15 cellular contexts compared by ENCODE assay signal in the genomic region with DNA sequence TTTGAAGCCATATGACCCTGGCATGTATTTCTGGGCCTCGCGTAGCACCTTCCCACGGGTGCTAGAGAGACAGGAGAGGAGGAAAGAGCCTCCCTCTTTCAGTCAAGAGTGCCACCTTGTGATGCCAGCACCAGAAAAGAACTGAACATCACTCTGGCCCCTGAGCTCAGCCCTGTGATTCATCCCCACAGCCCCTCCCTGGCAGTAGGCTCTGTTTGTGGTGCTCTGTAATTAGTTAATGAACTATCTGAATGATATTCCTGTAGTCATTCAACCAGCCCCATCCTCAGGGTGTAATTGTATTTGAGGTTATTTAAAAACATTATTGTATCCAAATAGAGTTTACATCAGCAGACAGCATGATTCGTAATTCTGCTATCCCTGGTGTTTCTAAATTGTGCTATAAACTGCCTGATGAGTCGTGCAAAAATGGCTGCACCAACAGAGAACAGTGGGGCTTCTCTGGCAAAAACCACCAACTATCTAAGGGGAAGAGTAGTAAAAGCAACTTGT. TPM values are rescaled to one million over a fixed set of nuclear protein-coding genes. Genes with fewer than 3 reads are reported as not detected.
DNase-seq lines count a peak whose midpoint lies in the region; ATAC-seq and TF ChIP-seq lines count a peak whose summit lies in the region.
"Had no signal": no experiment of that assay in that cellular context is flagged by ENCODE, and none has a peak within 500 bp of the region (broad histone marks: within the 10 kb centered on the region; RNA-seq: fewer than 3 reads in every experiment).

No MANE protein-coding gene starts in this region.

- intact Hi-C loops in mammary epithelial cell (cut with micrococcal nuclease) = no loop called here
- intact Hi-C loops in MCF 10A (cut with micrococcal nuclease) = no loop called here
- intact Hi-C loops in ascending aorta (cut with DNase I) = no loop called here
- intact Hi-C loops in OCI-LY7 (cut with micrococcal nuclease; ENCODE audit: unreplicated experiment) = no loop called here

- POLR2A ChIA-PET in MCF 10A (lab: Yijun Ruan, JAX) (interaction anchor here (0.6 kb wide), 1 partner anchor 10 kb away, joined by 3 read pairs; no protein-coding TSS in a partner anchor), OCI-LY7 (lab: Charles Lee) (no interaction called here)

- H3K79me2 ChIP-seq in mammary epithelial cell (ENCODE audit: insufficient read depth, low read length) (no peaks in the 10 kb centered on the region), OCI-LY7 (ENCODE audit: insufficient read depth, low read depth, low read length) (no peaks in the 10 kb centered on the region)

- H3K4me1 ChIP-seq in mammary epithelial cell (ENCODE audit: insufficient read depth, low read length) = peaks cover 8% of the 10 kb centered on the region
- H3K4me1 ChIP-seq in RWPE2 (ENCODE audit: insufficient read depth, poor library complexity, severe bottlenecking) = peaks cover 13% of the 10 kb centered on the region
- H3K4me1 ChIP-seq in ascending aorta = no peaks in the 10 kb centered on the region
- no peaks in the 10 kb centered on the region for H3K4me1 ChIP-seq in OCI-LY7 (ENCODE audit: insufficient read depth, low read length, poor library complexity, severe bottlenecking)
- H3K4me1 ChIP-seq: uterus had no signal

- no peaks in the 10 kb centered on the region for H3K9me2 ChIP-seq in OCI-LY7 (ENCODE audit: insufficient read depth, low read length)

- WGBS in mammary epithelial cell (ENCODE audit: low coverage, missing lambda C conversion rate) = 76% methylated on average over 5 of the region's 5 CpGs

- dilution Hi-C loops in mammary epithelial cell (cut with HindIII; ENCODE audit: low sequenced_read_pairs) = no loop called here

- H3K36me3 ChIP-seq in mammary epithelial cell (ENCODE audit: insufficient read depth, low read length) = no peaks in the 10 kb centered on the region
- no peaks in the 10 kb centered on the region for H3K36me3 ChIP-seq in RWPE2 (ENCODE audit: low read depth)
- H3K36me3 ChIP-seq in ascending aorta = no peaks in the 10 kb centered on the region
- no peaks in the 10 kb centered on the region for H3K36me3 ChIP-seq in OCI-LY7 (ENCODE audit: insufficient read depth, low read length)
- H3K36me3 ChIP-seq: uterus had no signal

- H4K20me1 ChIP-seq in mammary epithelial cell (ENCODE audit: insufficient read depth, low read length) = no peaks in the 10 kb centered on the region
- H4K20me1 ChIP-seq in OCI-LY7 (ENCODE audit: insufficient read depth, low read length) = no peaks in the 10 kb centered on the region

- no peak overlapping the region for H3K4me3 ChIP-seq in mammary epithelial cell (replicated peaks in 1 of 3; ENCODE audit: insufficient read depth in 1 of 3, low read depth in 2 of 3, low read length in 3 of 3)
- H3K4me3 ChIP-seq in RWPE2 (ENCODE audit: severe bottlenecking) = no peak overlapping the region
- no peak overlapping the region for H3K4me3 ChIP-seq in fibroblast of pulmonary artery (replicated peaks; ENCODE audit: low read depth, low read length)
- no peak overlapping the region for H3K4me3 ChIP-seq in ascending aorta
- H3K4me3 ChIP-seq in OCI-LY7 (ENCODE audit: low read depth, low read length, poor library complexity, severe bottlenecking) = no peak overlapping the region
- H3K4me3 ChIP-seq: uterus had no signal

- no peak overlapping the region for H3K4me3 Mint-ChIP-seq in MCF 10A (ENCODE audit: unreplicated experiment)
- H3K4me3 Mint-ChIP-seq: activated naive CD4-positive, alpha-beta T cell treated with anti-CD3 and anti-CD28 coated beads, Interleukin-2, amount 50 U/mL, for 24 hours; dendritic cell treated with granulocyte-macrophage colony-stimulating factor and Interleukin-4, amounts not matched to agents 40 ng/mL and 50 ng/mL, for 4 days; neural crest cell; T-helper 1 cell treated with Interleukin-12 subunit alpha and Interleukin-12 subunit beta and Interleukin-4 antibody, amounts not matched to agents 30 μg/mL and 1 μg/mL, for 36 hours had no signal

- H3K4me2 ChIP-seq in mammary epithelial cell (ENCODE audit: insufficient read depth, low read depth, low read length) (no peak overlapping the region), OCI-LY7 (ENCODE audit: low read length) (no peak overlapping the region)

- H3K9me3 Mint-ChIP-seq in MCF 10A (ENCODE audit: unreplicated experiment) = no peaks in the 10 kb centered on the region
- H3K9me3 Mint-ChIP-seq: activated naive CD4-positive, alpha-beta T cell treated with anti-CD3 and anti-CD28 coated beads, Interleukin-2, amount 50 U/mL, for 24 hours; dendritic cell treated with granulocyte-macrophage colony-stimulating factor and Interleukin-4, amounts not matched to agents 40 ng/mL and 50 ng/mL, for 4 days; neural crest cell; T-helper 1 cell treated with Interleukin-12 subunit alpha and Interleukin-12 subunit beta and Interleukin-4 antibody, amounts not matched to agents 30 μg/mL and 1 μg/mL, for 36 hours had no signal

- BruUV-seq in mammary epithelial cell (replicated peaks; lab: Mats Ljungman, UMichigan) = no TSS peak
- BruUV-seq in MCF 10A (replicated peaks; lab: Mats Ljungman, UMichigan) = no TSS peak
- BruUV-seq in OCI-LY7 (replicated peaks; lab: Mats Ljungman, UMichigan) = no TSS peak

- ATAC-seq in RWPE2 (ENCODE audit: low read depth) = peak; percentile 71

- H3K27ac Mint-ChIP-seq in MCF 10A (ENCODE audit: low read depth, unreplicated experiment) = no peak overlapping the region
- H3K27ac Mint-ChIP-seq: activated naive CD4-positive, alpha-beta T cell treated with anti-CD3 and anti-CD28 coated beads, Interleukin-2, amount 50 U/mL, for 24 hours; dendritic cell treated with granulocyte-macrophage colony-stimulating factor and Interleukin-4, amounts not matched to agents 40 ng/mL and 50 ng/mL, for 4 days; T-helper 1 cell treated with Interleukin-12 subunit alpha and Interleukin-12 subunit beta and Interleukin-4 antibody, amounts not matched to agents 30 μg/mL and 1 μg/mL, for 36 hours had no signal

- H2AFZ ChIP-seq in mammary epithelial cell (ENCODE audit: low read depth, low read length) (peak overlapping the region; percentile 53), OCI-LY7 (ENCODE audit: low read length) (no peak overlapping the region)

- DNase-seq in mammary epithelial cell (peak; percentile 21), MCF 10A (ENCODE audit: unreplicated experiment) (no peak), RWPE2 (ENCODE audit: low spot score) (no peak), fibroblast of pulmonary artery (ENCODE audit: low read depth) (peak; percentile 37), ascending aorta (ENCODE audit: low spot score in 2 of 2) (no peak), DMS79 treated with DMSO at 0.1 percent for 48 hours (lab: John Stamatoyannopoulos, UW) (no peak), OCI-LY7 (ENCODE audit: low spot score) (no peak), NCI-H2227 treated with DMSO at 0.1 percent for 48 hours (lab: John Stamatoyannopoulos, UW) (no peak)
- DNase-seq: left cardiac atrium, NCI-H1694 treated with DMSO at 0.1 percent for 48 hours, uterus had no signal

- in situ Hi-C loops in mammary epithelial cell (cut with MboI; ENCODE audit: low sequenced_read_pairs in 2 of 2) = loop anchor here in 1 of 2 donors (25.0 kb wide), 1 partner anchor 242 kb away; the partner anchor contains the start of gene MCMBP

- H3K27ac ChIP-seq in mammary epithelial cell (ENCODE audit: insufficient read depth, low read depth, low read length) = no peak overlapping the region
- H3K27ac ChIP-seq in RWPE2 (ENCODE audit: poor library complexity, severe bottlenecking) = peak overlapping the region; percentile 25
- H3K27ac ChIP-seq in ascending aorta = no peak overlapping the region
- H3K27ac ChIP-seq in OCI-LY7 (ENCODE audit: low read depth, low read length, poor library complexity, severe bottlenecking) = no peak overlapping the region
- H3K27ac ChIP-seq: uterus had no signal

- H3K9me3 ChIP-seq in mammary epithelial cell (replicated peaks; ENCODE audit: insufficient read depth, low read length) (no peaks in the 10 kb centered on the region), RWPE2 (ENCODE audit: severe bottlenecking) (no peaks in the 10 kb centered on the region), ascending aorta (no peaks in the 10 kb centered on the region), OCI-LY7 (ENCODE audit: low read length) (no peaks in the 10 kb centered on the region)
- H3K9me3 ChIP-seq: uterus had no signal

- no peaks in the 10 kb centered on the region for H3K4me1 Mint-ChIP-seq in MCF 10A (ENCODE audit: insufficient read depth, unreplicated experiment)

- no peaks in the 10 kb centered on the region for H3K27me3 ChIP-seq in mammary epithelial cell (ENCODE audit: insufficient read depth, low read length)
- no peaks in the 10 kb centered on the region for H3K27me3 ChIP-seq in RWPE2 (ENCODE audit: insufficient read depth, poor library complexity, severe bottlenecking)
- no peaks in the 10 kb centered on the region for H3K27me3 ChIP-seq in ascending aorta
- H3K27me3 ChIP-seq: uterus had no signal

- H3K36me3 Mint-ChIP-seq in MCF 10A (ENCODE audit: insufficient read depth, unreplicated experiment) = no peaks in the 10 kb centered on the region
- H3K36me3 Mint-ChIP-seq: activated naive CD4-positive, alpha-beta T cell treated with anti-CD3 and anti-CD28 coated beads, Interleukin-2, amount 50 U/mL, for 24 hours had no signal

- no peaks in the 10 kb centered on the region for H3K27me3 Mint-ChIP-seq in MCF 10A (ENCODE audit: insufficient read depth, unreplicated experiment)
- H3K27me3 Mint-ChIP-seq: activated naive CD4-positive, alpha-beta T cell treated with anti-CD3 and anti-CD28 coated beads, Interleukin-2, amount 50 U/mL, for 24 hours; dendritic cell treated with granulocyte-macrophage colony-stimulating factor and Interleukin-4, amounts not matched to agents 40 ng/mL and 50 ng/mL, for 4 days had no signal

- H3K9ac ChIP-seq in mammary epithelial cell (ENCODE audit: insufficient read depth, low read length) = no peak overlapping the region

- CTCF ChIA-PET in mammary epithelial cell (lab: Charles Lee; ENCODE audit: low non-redundant PET) (interaction anchor here (0.5 kb wide), 1 partner anchor 25 kb away, joined by 3 read pairs; no protein-coding TSS in a partner anchor), MCF 10A (lab: Yijun Ruan, JAX) (interaction anchor here (0.5 to 0.7 kb wide), 3 partner anchors 8 to 1182 kb away, joined by 3 read pairs; no protein-coding TSS in a partner anchor), OCI-LY7 (lab: Charles Lee; ENCODE audit: unreplicated experiment) (no interaction called here)

- TF ChIP-seq CTCF in mammary epithelial cell (conservative IDR thresholded peaks at IDR 0.05 in 1 of 2, IDR thresholded peaks at IDR 0.05 in 1 of 2; ENCODE audit: extremely low read depth in 1 of 2, insufficient read depth in 1 of 2, low read depth in 1 of 2, low read length in 2 of 2) (no peak), MCF 10A (IDR thresholded peaks at IDR 0.05; ENCODE audit: unreplicated experiment) (no peak), RWPE2 (IDR thresholded peaks at IDR 0.05; ENCODE audit: poor library complexity, severe bottlenecking) (no peak), fibroblast of pulmonary artery (IDR thresholded peaks at IDR 0.05; ENCODE audit: low read length, missing control alignments) (no peak), ascending aorta (IDR thresholded peaks at IDR 0.05) (no peak), OCI-LY7 (conservative IDR thresholded peaks at IDR 0.05; ENCODE audit: low read length) (no peak)

RNA-seq across cellular contexts. Expression of gene TIAL1, which starts 23.5 kb away (rescaled TPM):
- total RNA-seq in mammary epithelial cell = 100 to 1,000 TPM in 1 of 2 donors, 10 to 100 TPM in 1; 47.8 to 141 TPM
- polyA plus RNA-seq in mammary epithelial cell = 66.3 TPM
- 25.1 TPM for polyA minus RNA-seq in mammary epithelial cell
- 117 and 149 TPM in 2 replicates for total RNA-seq in MCF 10A (2022)
- total RNA-seq in ascending aorta = 35.5 TPM
- 61.1 and 67.6 TPM in 2 replicates for total RNA-seq in OCI-LY7 (2014; rRNA removed; shearing (Covaris generic))
- total RNA-seq in OCI-LY7 (2022) = 172 and 174 TPM in 2 replicates

RNA-seq across cellular contexts. Expression of gene BAG3, which starts 30.9 kb away (rescaled TPM):
- total RNA-seq in mammary epithelial cell (100 to 1,000 TPM in 1 of 2 donors, 10 to 100 TPM in 1; 41.0 to 117 TPM), MCF 10A (2022) (53.7 and 55.2 TPM in 2 replicates), ascending aorta (88.0 TPM), OCI-LY7 (2022) (2.4 and 2.6 TPM in 2 replicates)
- polyA plus RNA-seq in mammary epithelial cell = 43.5 TPM
- polyA minus RNA-seq in mammary epithelial cell = 89.4 TPM
- 0.41 and 1.9 TPM in 2 replicates for total RNA-seq in OCI-LY7 (2014; rRNA removed; shearing (Covaris generic))

Comparison
In these comparisons a context has a peak if more than half of its experiments do, and no peak if none do; other contexts are left out.
1. DNase-seq: peak in mammary epithelial cell (single experiment) and fibroblast of pulmonary artery (single experiment); none in MCF 10A (single experiment), RWPE2 (single experiment), ascending aorta (0 of 2), DMS79 treated with DMSO at 0.1 percent for 48 hours (single experiment), OCI-LY7 (single experiment) and NCI-H2227 treated with DMSO at 0.1 percent for 48 hours (single experiment).
2. RNA of gene BAG3, which starts 30.9 kb away (total RNA-seq): 41.0 to 117 TPM in mammary epithelial cell, 88.0 TPM in ascending aorta (single experiment) and 53.7 to 55.2 TPM in MCF 10A; 0.41 to 2.6 TPM in OCI-LY7; every median in the first group is over 10 times any median in the second.